9 cellular contexts compared by ENCODE assay signal in the genomic region with DNA sequence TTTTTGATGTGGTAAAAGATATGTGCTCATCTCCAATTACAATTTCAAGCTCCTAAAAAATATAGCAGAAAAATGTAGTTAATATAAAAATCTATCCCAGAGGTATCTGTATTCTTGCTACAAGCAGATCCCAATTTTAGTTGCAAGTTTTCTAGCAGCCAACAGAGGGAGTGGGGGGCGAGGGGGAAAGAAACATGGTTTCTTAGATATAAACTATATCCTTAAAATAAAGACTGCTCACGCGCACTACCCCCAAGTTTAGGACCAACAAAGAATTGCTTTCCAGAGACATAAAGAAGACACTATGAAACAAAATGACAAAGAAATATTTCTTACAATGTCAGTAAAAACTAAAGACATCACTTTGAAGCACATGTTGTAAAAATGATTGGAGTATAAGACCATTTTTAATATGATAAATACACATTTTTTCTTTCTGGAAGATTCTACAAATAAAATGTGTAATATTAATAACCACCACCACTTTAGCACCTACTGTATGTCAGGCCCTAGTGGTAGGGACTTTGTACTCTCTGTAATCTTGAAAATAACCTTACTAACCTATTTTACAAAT. TPM values are rescaled to one million over a fixed set of nuclear protein-coding genes. Genes with fewer than 3 reads are reported as not detected.
A peak's percentile ranks its signal among the peaks of the same experiment; 100 is the strongest.
DNase-seq lines count a peak whose midpoint lies in the region; ATAC-seq, FAIRE-seq and TF ChIP-seq lines count a peak whose summit lies in the region.
"Had no signal": no experiment of that assay in that cellular context is flagged by ENCODE, and none has a peak within 500 bp of the region (broad histone marks: within the 10 kb centered on the region; RNA-seq: fewer than 3 reads in every experiment).

No MANE protein-coding gene starts in this region.

- H3K9me3 Mint-ChIP-seq in HFFc6, result no peaks in the 10 kb centered on the region
- H3K9me3 Mint-ChIP-seq in activated CD8-positive, alpha-beta T cell treated with anti-CD3 and anti-CD28 coated beads, Interleukin-2, amount 10 ng/mL, durations not matched to agents 7 days and 5 days (ENCODE audit: insufficient read depth), result no peaks in the 10 kb centered on the region

- peak; percentile 69 for TF ChIP-seq CTCF in HFFc6 (IDR thresholded peaks at IDR 0.05)

- no peak for FAIRE-seq in frontal cortex (lab: Jason Lieb, UNC)

- no peaks in the 10 kb centered on the region for H3K27me3 Mint-ChIP-seq in HFFc6 (ENCODE audit: insufficient read depth)
- no peaks in the 10 kb centered on the region for H3K27me3 Mint-ChIP-seq in activated CD8-positive, alpha-beta T cell treated with anti-CD3 and anti-CD28 coated beads, Interleukin-2, amount 10 ng/mL, durations not matched to agents 7 days and 5 days (ENCODE audit: low read depth)

- no peak overlapping the region for H3K4me3 Mint-ChIP-seq in HFFc6
- H3K4me3 Mint-ChIP-seq in activated CD8-positive, alpha-beta T cell treated with anti-CD3 and anti-CD28 coated beads, Interleukin-2, amount 10 ng/mL, durations not matched to agents 7 days and 5 days, result no peak overlapping the region

- CTCF ChIA-PET in activated CD8-positive, alpha-beta T cell treated with anti-CD3 and anti-CD28 coated beads, Interleukin-2, amount 10 ng/mL, durations not matched to agents 7 days and 5 days (lab: Charles Lee), result interaction anchor here (0.7 to 1.6 kb wide), 7 partner anchors 11 to 372 kb away, joined by 3 to 6 read pairs (median 4); no protein-coding TSS in a partner anchor

- peak; percentile 39 for DNase-seq in NCI-H146 (lab: John Stamatoyannopoulos, UW)
- DNase-seq in NCI-H146 treated with DMSO at 0.1 percent for 48 hours (lab: John Stamatoyannopoulos, UW; ENCODE audit: unreplicated experiment), result no peak
- peak; percentile 13 for DNase-seq in HFFc6
- DNase-seq in activated CD8-positive, alpha-beta T cell treated with anti-CD3 and anti-CD28 coated beads, Interleukin-2, amount 10 ng/mL, durations not matched to agents 7 days and 5 days, result peak; percentile 37
- DNase-seq in lung microvascular endothelial cell (ENCODE audit: low read depth in 2 of 2), result peak; percentile 21 to 50
- DNase-seq in frontal cortex (ENCODE audit: low spot score in 2 of 2), result no peak
- DNase-seq: left ventricle myocardium inferior had no signal

- ATAC-seq in activated CD8-positive, alpha-beta T cell treated with anti-CD3 and anti-CD28 coated beads, Interleukin-2, amount 10 ng/mL, durations not matched to agents 7 days and 5 days, result no peak
- ATAC-seq in HG03469 (IDR thresholded peaks at IDR 0.05; ENCODE audit: unreplicated experiment) (no peak), HG03095 (IDR thresholded peaks at IDR 0.05; ENCODE audit: unreplicated experiment) (no peak)

- peaks cover 26% of the 10 kb centered on the region for H3K36me3 Mint-ChIP-seq in HFFc6 (ENCODE audit: low read depth)
- H3K36me3 Mint-ChIP-seq in activated CD8-positive, alpha-beta T cell treated with anti-CD3 and anti-CD28 coated beads, Interleukin-2, amount 10 ng/mL, durations not matched to agents 7 days and 5 days (ENCODE audit: low read depth), result peaks cover 74% of the 10 kb centered on the region

- H3K4me1 Mint-ChIP-seq in HFFc6 (ENCODE audit: low read depth), result peaks cover 23% of the 10 kb centered on the region
- H3K4me1 Mint-ChIP-seq in activated CD8-positive, alpha-beta T cell treated with anti-CD3 and anti-CD28 coated beads, Interleukin-2, amount 10 ng/mL, durations not matched to agents 7 days and 5 days (ENCODE audit: low read depth), result peaks cover 42% of the 10 kb centered on the region

- POLR2A ChIA-PET in activated CD8-positive, alpha-beta T cell treated with anti-CD3 and anti-CD28 coated beads, Interleukin-2, amount 10 ng/mL, durations not matched to agents 7 days and 5 days (lab: Charles Lee), result interaction anchor here (0.6 kb wide), 1 partner anchor 374 kb away, joined by 3 read pairs; no protein-coding TSS in a partner anchor

- H3K27ac Mint-ChIP-seq in HFFc6, result no peak overlapping the region
- H3K27ac Mint-ChIP-seq in activated CD8-positive, alpha-beta T cell treated with anti-CD3 and anti-CD28 coated beads, Interleukin-2, amount 10 ng/mL, durations not matched to agents 7 days and 5 days, result no peak overlapping the region

RNA-seq across cellular contexts. Expression of a gene that starts 5.4 kb away (rescaled TPM):
- 10 to 100 TPM; 40.7 to 50.7 (median 47.4) TPM for total RNA-seq in HFFc6 (2021; fragmentation: NEBNext Ultra II Directional; extraction: Animal tissue kit (Norgen Biotek cat#: 25700))
- total RNA-seq in activated CD8-positive, alpha-beta T cell treated with anti-CD3 and anti-CD28 coated beads, Interleukin-2, amount 10 ng/mL, durations not matched to agents 7 days and 5 days, result 10 to 100 TPM; 73.9 to 76.9 TPM
- total RNA-seq in lung microvascular endothelial cell (6.1 and 13.5 TPM in 2 replicates), frontal cortex (18.3 TPM)

Comparison
In these comparisons a context has a peak if more than half of its experiments do, and no peak if none do; other contexts are left out.
1. DNase-seq: peak in NCI-H146 (single experiment), HFFc6 (single experiment), activated CD8-positive, alpha-beta T cell treated with anti-CD3 and anti-CD28 coated beads, Interleukin-2, amount 10 ng/mL, durations not matched to agents 7 days and 5 days (single experiment) and lung microvascular endothelial cell (2 of 2); none in NCI-H146 treated with DMSO at 0.1 percent for 48 hours (single experiment) and frontal cortex (0 of 2).